Comparison of ENCODE assay signal across 15 cellular contexts in genomic region chr15:67195305-67195704, GRCh38. TPM values are rescaled to one million over a fixed set of nuclear protein-coding genes. Genes with fewer than 3 reads are reported as not detected.
DNase-seq lines count a peak whose midpoint lies in the region; TF ChIP-seq lines count a peak whose summit lies in the region.
"Had no signal": no experiment of that assay in that cellular context is flagged by ENCODE, and none has a peak within 500 bp of the region (broad histone marks: within the 10 kb centered on the region; RNA-seq: fewer than 3 reads in every experiment).

No MANE protein-coding gene starts in this region.

- no peaks in the 10 kb centered on the region for H3K9me3 Mint-ChIP-seq in activated CD4-positive, alpha-beta T cell treated with anti-CD3 and anti-CD28 coated beads, Interleukin-2, amount 10 ng/mL, durations not matched to agents 7 days and 5 days
- H3K9me3 Mint-ChIP-seq in CD4-positive, alpha-beta memory T cell = peaks cover 0 to 6% (median 0%) of the 10 kb centered on the region in 8 donors

- H3K36me3 ChIP-seq in CD4-positive, alpha-beta memory T cell (ENCODE audit: insufficient read depth, low read length) = peaks cover 21% of the 10 kb centered on the region
- H3K36me3 ChIP-seq in ascending aorta = peaks cover 5 to 31% of the 10 kb centered on the region in 2 donors
- H3K36me3 ChIP-seq in osteoblast (ENCODE audit: insufficient read depth, low read length) = peaks cover 55% of the 10 kb centered on the region

- H2AFZ ChIP-seq in osteoblast (ENCODE audit: low read length) = no peak overlapping the region

- peaks cover 18% of the 10 kb centered on the region for H3K4me1 Mint-ChIP-seq in activated CD4-positive, alpha-beta T cell treated with anti-CD3 and anti-CD28 coated beads, Interleukin-2, amount 10 ng/mL, durations not matched to agents 7 days and 5 days
- peaks cover 19 to 25% (median 22%) of the 10 kb centered on the region in 4 donors for H3K4me1 Mint-ChIP-seq in CD4-positive, alpha-beta memory T cell

- H3K4me1 ChIP-seq in CD4-positive, alpha-beta memory T cell (ENCODE audit: insufficient read depth, low read length) = peaks cover 7% of the 10 kb centered on the region
- H3K4me1 ChIP-seq in ascending aorta = peaks cover 3 to 46% of the 10 kb centered on the region in 2 donors
- H3K4me1 ChIP-seq in osteoblast (ENCODE audit: insufficient read depth, low read length) = peaks cover 61% of the 10 kb centered on the region

- H3K27ac Mint-ChIP-seq in activated CD4-positive, alpha-beta T cell treated with anti-CD3 and anti-CD28 coated beads, Interleukin-2, amount 10 ng/mL, durations not matched to agents 7 days and 5 days = peak overlapping the region; percentile 43
- peak overlapping the region in 4 of 7 donors; percentile 5 to 86 (median 75) for H3K27ac Mint-ChIP-seq in CD4-positive, alpha-beta memory T cell

- no peak overlapping the region for H3K27ac ChIP-seq in CD4-positive, alpha-beta memory T cell (ENCODE audit: low read depth, low read length)
- H3K27ac ChIP-seq in ascending aorta (peak overlapping the region; percentile 64 to 75), osteoblast (ENCODE audit: low read depth, low read length) (peak overlapping the region; percentile 80)
- H3K27ac ChIP-seq: cardiac muscle cell, upper lobe of right lung had no signal

- POLR2A ChIA-PET in activated CD4-positive, alpha-beta T cell treated with anti-CD3 and anti-CD28 coated beads, Interleukin-2, amount 10 ng/mL, durations not matched to agents 7 days and 5 days (lab: Charles Lee) = no interaction called here
- POLR2A ChIA-PET in CD4-positive, alpha-beta memory T cell (lab: Charles Lee; ENCODE audit: partially characterized antibody) = interaction anchor here (1.0 kb wide), 1 partner anchor 10 kb away, joined by 3 read pairs; no protein-coding TSS in a partner anchor

- no peaks in the 10 kb centered on the region for H4K20me1 ChIP-seq in osteoblast (ENCODE audit: insufficient read depth, low read length)

- no peak overlapping the region for H3K4me3 ChIP-seq in CD4-positive, alpha-beta memory T cell (ENCODE audit: low read length in 2 of 2)
- H3K4me3 ChIP-seq in ascending aorta (no peak overlapping the region), osteoblast (ENCODE audit: insufficient read depth, low read length) (no peak overlapping the region)
- H3K4me3 ChIP-seq: cardiac muscle cell, lung, upper lobe of right lung had no signal

- no peak for DNase-seq in activated CD4-positive, alpha-beta T cell treated with anti-CD3 and anti-CD28 coated beads, Interleukin-2, amount 10 ng/mL, durations not matched to agents 7 days and 5 days
- no peak for DNase-seq in activated CD4-positive, alpha-beta T cell treated with anti-CD3 and anti-CD28 coated beads, Interleukin-2, amount 50 U/mL, for 4 hours
- no peak for DNase-seq in CD4-positive, alpha-beta memory T cell
- no peak for DNase-seq in ascending aorta (ENCODE audit: low spot score in 2 of 2)
- DNase-seq in osteoblast (ENCODE audit: insufficient read length, low spot score, missing footprints) = no peak
- DNase-seq in globus pallidus (ENCODE audit: low spot score) = no peak
- DNase-seq in DMS114 treated with DMSO at 0.1 percent for 48 hours (lab: John Stamatoyannopoulos, UW; ENCODE audit: unreplicated experiment) = no peak
- no peak for DNase-seq in AG08395 (ENCODE audit: low spot score)
- DNase-seq: NCI-H146; NCI-H446; stimulated activated CD4-positive, alpha-beta T cell treated with anti-CD3 and anti-CD28 coated beads, Interleukin-4, amount 100 ng/mL, for 1 hour; stimulated activated CD8-positive, alpha-beta memory T cell treated with anti-CD3 and anti-CD28 coated beads, Interleukin-4, amount 100 ng/mL, for 48 hours; upper lobe of right lung had no signal

- H3K36me3 Mint-ChIP-seq in activated CD4-positive, alpha-beta T cell treated with anti-CD3 and anti-CD28 coated beads, Interleukin-2, amount 10 ng/mL, durations not matched to agents 7 days and 5 days (ENCODE audit: low read depth) = peaks cover 64% of the 10 kb centered on the region
- peaks cover 46 to 52% of the 10 kb centered on the region in 2 donors for H3K36me3 Mint-ChIP-seq in CD4-positive, alpha-beta memory T cell

- intact Hi-C loops in CD4-positive, alpha-beta memory T cell (cut with micrococcal nuclease) = loop anchor here (5.0 kb wide), 1 partner anchor 128 kb away; the partner anchor contains the start of gene SMAD3
- intact Hi-C loops in ascending aorta (cut with DNase I) = loop anchor here (10.0 kb wide), 1 partner anchor 491 kb away; the partner anchor contains the start of gene SMAD6

- CTCF ChIA-PET in activated CD4-positive, alpha-beta T cell treated with anti-CD3 and anti-CD28 coated beads, Interleukin-2, amount 10 ng/mL, durations not matched to agents 7 days and 5 days (lab: Charles Lee) = no interaction called here
- CTCF ChIA-PET in CD4-positive, alpha-beta memory T cell (lab: Charles Lee; ENCODE audit: partially characterized antibody) = no interaction called here

- H3K79me2 ChIP-seq in osteoblast (ENCODE audit: insufficient read depth, low read length) = peaks cover 5% of the 10 kb centered on the region

- no peaks in the 10 kb centered on the region for H3K9me3 ChIP-seq in CD4-positive, alpha-beta memory T cell (ENCODE audit: control insufficient read depth in 1 of 2, low read length in 2 of 2)
- no peaks in the 10 kb centered on the region for H3K9me3 ChIP-seq in ascending aorta
- no peaks in the 10 kb centered on the region for H3K9me3 ChIP-seq in osteoblast (ENCODE audit: low read depth, low read length)
- H3K9me3 ChIP-seq: upper lobe of right lung had no signal

- no peak for TF ChIP-seq CTCF in ascending aorta (IDR thresholded peaks at IDR 0.05)
- TF ChIP-seq CTCF in osteoblast (IDR thresholded peaks at IDR 0.05; ENCODE audit: extremely low read depth, low read depth, low read length) = no peak

- H3K27me3 Mint-ChIP-seq in activated CD4-positive, alpha-beta T cell treated with anti-CD3 and anti-CD28 coated beads, Interleukin-2, amount 10 ng/mL, durations not matched to agents 7 days and 5 days = no peaks in the 10 kb centered on the region
- H3K27me3 Mint-ChIP-seq in CD4-positive, alpha-beta memory T cell = no peaks in the 10 kb centered on the region

- H3K4me2 ChIP-seq in osteoblast (ENCODE audit: insufficient read depth, low read length) = no peak overlapping the region

- H3K4me3 Mint-ChIP-seq in activated CD4-positive, alpha-beta T cell treated with anti-CD3 and anti-CD28 coated beads, Interleukin-2, amount 10 ng/mL, durations not matched to agents 7 days and 5 days = no peak overlapping the region
- no peak overlapping the region for H3K4me3 Mint-ChIP-seq in CD4-positive, alpha-beta memory T cell

- no peaks in the 10 kb centered on the region for H3K27me3 ChIP-seq in CD4-positive, alpha-beta memory T cell (ENCODE audit: insufficient read depth, low read length)
- H3K27me3 ChIP-seq in ascending aorta (no peaks in the 10 kb centered on the region), osteoblast (ENCODE audit: insufficient read depth, low read length) (no peaks in the 10 kb centered on the region)
- H3K27me3 ChIP-seq: cardiac muscle cell, upper lobe of right lung had no signal

RNA-seq across cellular contexts. Expression of gene AAGAB, which starts 59.2 kb away (rescaled TPM):
- 10 to 100 TPM; 45.3 to 46.7 TPM for total RNA-seq in activated CD4-positive, alpha-beta T cell treated with anti-CD3 and anti-CD28 coated beads, Interleukin-2, amount 10 ng/mL, durations not matched to agents 7 days and 5 days
- total RNA-seq in CD4-positive, alpha-beta memory T cell = 10 to 100 TPM; 30.2 to 30.3 TPM
- polyA plus RNA-seq in CD4-positive, alpha-beta memory T cell = 10 to 100 TPM; 43.5 to 71.0 TPM
- total RNA-seq in ascending aorta (27.8 TPM), osteoblast (41.8 and 51.0 TPM in 2 replicates)

RNA-seq across cellular contexts. Expression of gene IQCH, which starts 59.3 kb away (rescaled TPM):
- total RNA-seq in activated CD4-positive, alpha-beta T cell treated with anti-CD3 and anti-CD28 coated beads, Interleukin-2, amount 10 ng/mL, durations not matched to agents 7 days and 5 days = under 1 TPM; 0.77 to 0.89 TPM
- total RNA-seq in CD4-positive, alpha-beta memory T cell = 1 to 10 TPM; 1.1 to 2.1 TPM
- 1 to 10 TPM in 1 of 2 donors, under 1 TPM in 1; 0.99 to 1.9 TPM for polyA plus RNA-seq in CD4-positive, alpha-beta memory T cell
- total RNA-seq in ascending aorta (not detected), osteoblast (4.7 and 5.8 TPM in 2 replicates)
